In genomic region chr12:124323771-124324530, GRCh38 we compare ENCODE assay signal across 2 cellular contexts.
TF ChIP-seq lines count a peak whose summit lies in the region.

No MANE protein-coding gene starts in this region.

TF ChIP-seq in SK-N-SH treated with all-trans-retinoic acid at 6 μM for 48 hours, 23 proteins besides CTCF, POLR2A, EP300 and RAD21 (continued from another document):
- TF ChIP-seq, protein P1, sequence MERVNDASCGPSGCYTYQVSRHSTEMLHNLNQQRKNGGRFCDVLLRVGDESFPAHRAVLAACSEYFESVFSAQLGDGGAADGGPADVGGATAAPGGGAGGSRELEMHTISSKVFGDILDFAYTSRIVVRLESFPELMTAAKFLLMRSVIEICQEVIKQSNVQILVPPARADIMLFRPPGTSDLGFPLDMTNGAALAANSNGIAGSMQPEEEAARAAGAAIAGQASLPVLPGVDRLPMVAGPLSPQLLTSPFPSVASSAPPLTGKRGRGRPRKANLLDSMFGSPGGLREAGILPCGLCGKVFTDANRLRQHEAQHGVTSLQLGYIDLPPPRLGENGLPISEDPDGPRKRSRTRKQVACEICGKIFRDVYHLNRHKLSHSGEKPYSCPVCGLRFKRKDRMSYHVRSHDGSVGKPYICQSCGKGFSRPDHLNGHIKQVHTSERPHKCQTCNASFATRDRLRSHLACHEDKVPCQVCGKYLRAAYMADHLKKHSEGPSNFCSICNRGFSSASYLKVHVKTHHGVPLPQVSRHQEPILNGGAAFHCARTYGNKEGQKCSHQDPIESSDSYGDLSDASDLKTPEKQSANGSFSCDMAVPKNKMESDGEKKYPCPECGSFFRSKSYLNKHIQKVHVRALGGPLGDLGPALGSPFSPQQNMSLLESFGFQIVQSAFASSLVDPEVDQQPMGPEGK (CRISPR knock-in tag; IDR thresholded peaks at IDR 0.05; ENCODE audit: borderline replicate concordance), result no peak
TF ChIP-seq in SK-N-SH treated with all-trans-retinoic acid at 6 μM for 48 hours: peak in this region for 1.

TF ChIP-seq in SK-N-SH, 30 proteins besides CTCF, POLR2A, EP300 and RAD21 (continued from another document):
- TF ChIP-seq, protein P2, sequence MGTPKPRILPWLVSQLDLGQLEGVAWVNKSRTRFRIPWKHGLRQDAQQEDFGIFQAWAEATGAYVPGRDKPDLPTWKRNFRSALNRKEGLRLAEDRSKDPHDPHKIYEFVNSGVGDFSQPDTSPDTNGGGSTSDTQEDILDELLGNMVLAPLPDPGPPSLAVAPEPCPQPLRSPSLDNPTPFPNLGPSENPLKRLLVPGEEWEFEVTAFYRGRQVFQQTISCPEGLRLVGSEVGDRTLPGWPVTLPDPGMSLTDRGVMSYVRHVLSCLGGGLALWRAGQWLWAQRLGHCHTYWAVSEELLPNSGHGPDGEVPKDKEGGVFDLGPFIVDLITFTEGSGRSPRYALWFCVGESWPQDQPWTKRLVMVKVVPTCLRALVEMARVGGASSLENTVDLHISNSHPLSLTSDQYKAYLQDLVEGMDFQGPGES (IDR thresholded peaks at IDR 0.05; ENCODE audit: low read depth, low read length), result no peak
- TF ChIP-seq SMC3 (IDR thresholded peaks at IDR 0.05; ENCODE audit: low read depth, low read length), result no peak
- TF ChIP-seq EZH2phosphoT487 (IDR thresholded peaks at IDR 0.05; ENCODE audit: borderline replicate concordance, low read depth), result no peak
- no peak for TF ChIP-seq YY1 (IDR thresholded peaks at IDR 0.05; ENCODE audit: low read depth)
- TF ChIP-seq SIN3A (IDR thresholded peaks at IDR 0.05; ENCODE audit: borderline replicate concordance, low read depth, low read length), result no peak
- TF ChIP-seq TCF12 (IDR thresholded peaks at IDR 0.05), result no peak
- TF ChIP-seq USF1 (IDR thresholded peaks at IDR 0.05; ENCODE audit: borderline replicate concordance, low read depth), result no peak
- TF ChIP-seq, protein P3, sequence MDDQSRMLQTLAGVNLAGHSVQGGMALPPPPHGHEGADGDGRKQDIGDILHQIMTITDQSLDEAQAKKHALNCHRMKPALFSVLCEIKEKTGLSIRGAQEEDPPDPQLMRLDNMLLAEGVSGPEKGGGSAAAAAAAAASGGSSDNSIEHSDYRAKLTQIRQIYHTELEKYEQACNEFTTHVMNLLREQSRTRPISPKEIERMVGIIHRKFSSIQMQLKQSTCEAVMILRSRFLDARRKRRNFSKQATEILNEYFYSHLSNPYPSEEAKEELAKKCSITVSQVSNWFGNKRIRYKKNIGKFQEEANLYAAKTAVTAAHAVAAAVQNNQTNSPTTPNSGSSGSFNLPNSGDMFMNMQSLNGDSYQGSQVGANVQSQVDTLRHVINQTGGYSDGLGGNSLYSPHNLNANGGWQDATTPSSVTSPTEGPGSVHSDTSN (IDR thresholded peaks at IDR 0.05), result no peak
- no peak for TF ChIP-seq USF2 (IDR thresholded peaks at IDR 0.05; ENCODE audit: borderline replicate concordance, low read depth, low read length)
